ENCODE assay signal across 30 cellular contexts in the genomic region with DNA sequence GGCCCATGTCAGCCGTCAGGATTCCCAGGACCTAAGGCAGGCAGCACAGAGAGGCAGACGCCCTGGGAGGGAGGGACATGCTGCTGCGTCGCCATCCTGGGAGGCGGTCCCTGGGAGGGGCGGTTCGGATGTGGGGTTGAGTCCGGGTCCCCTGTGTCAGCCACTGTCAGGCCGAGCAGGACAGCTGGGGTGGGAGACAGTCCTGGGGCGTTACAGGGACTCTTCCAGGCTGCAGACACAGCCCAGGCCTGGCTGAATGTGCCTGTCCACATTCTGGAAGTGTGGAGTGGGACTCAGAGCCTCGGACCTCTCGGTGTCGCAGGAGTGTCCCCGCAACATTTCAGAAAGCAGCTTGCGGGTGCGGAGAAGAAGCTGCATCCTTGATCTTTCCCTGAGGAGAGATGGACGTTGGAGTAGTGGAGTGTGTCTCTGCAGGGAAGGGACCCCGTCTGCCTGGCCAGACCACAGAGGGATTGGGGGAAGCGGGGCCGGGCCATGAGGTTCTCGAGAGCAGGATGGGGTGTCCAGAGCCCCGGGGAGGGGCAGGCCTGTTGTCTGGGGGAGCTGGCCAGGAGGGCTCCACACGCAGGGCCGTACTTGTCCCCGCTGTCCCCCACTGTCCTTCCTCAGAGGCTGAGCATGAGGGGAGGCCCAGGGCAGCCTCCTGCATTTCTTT. TPM values are rescaled to one million over a fixed set of nuclear protein-coding genes. Genes with fewer than 3 reads are reported as not detected.
DNase-seq lines count a peak whose midpoint lies in the region; ATAC-seq, FAIRE-seq and TF ChIP-seq lines count a peak whose summit lies in the region.
"Had no signal": no experiment of that assay in that cellular context is flagged by ENCODE, and none has a peak within 500 bp of the region (broad histone marks: within the 10 kb centered on the region; RNA-seq: fewer than 3 reads in every experiment).

No MANE protein-coding gene starts in this region.

- POLR2A ChIA-PET in A673 (lab: Charles Lee; ENCODE audit: low non-redundant PET) = no interaction called here

- H3K27me3 ChIP-seq in endodermal cell (ENCODE audit: control insufficient read depth, insufficient read depth, low read length, poor library complexity, severe bottlenecking) = no peaks in the 10 kb centered on the region
- H3K27me3 ChIP-seq in A673 (replicated peaks; ENCODE audit: insufficient read depth, low read depth, low read length, poor library complexity) = no peaks in the 10 kb centered on the region
- no peaks in the 10 kb centered on the region for H3K27me3 ChIP-seq in small intestine (ENCODE audit: control insufficient read depth in 2 of 2, insufficient read depth in 2 of 2, low read length in 2 of 2)
- H3K27me3 ChIP-seq: BE2C, heart left ventricle, transverse colon had no signal

- CTCF ChIA-PET in A673 (lab: Charles Lee) = no interaction called here

- H3K4me3 ChIP-seq in endodermal cell (ENCODE audit: low read length) (no peak overlapping the region), A673 (ENCODE audit: low read depth, low read length, poor library complexity, severe bottlenecking) (no peak overlapping the region), small intestine (ENCODE audit: low read depth in 1 of 2, low read length in 2 of 2) (no peak overlapping the region)
- H3K4me3 ChIP-seq: heart left ventricle, skin epidermis, transverse colon had no signal

- H3K4me1 Mint-ChIP-seq in endodermal cell = peaks cover 10% of the 10 kb centered on the region

- no peak overlapping the region for H3K9ac ChIP-seq in endodermal cell (ENCODE audit: extremely low read depth, low read length, poor library complexity, severe bottlenecking)
- H3K9ac ChIP-seq: SK-N-SH had no signal

- no peak overlapping the region for H3K27ac ChIP-seq in endodermal cell (ENCODE audit: low read depth, low read length)
- no peak overlapping the region for H3K27ac ChIP-seq in A673 (ENCODE audit: low read depth, low read length, poor library complexity, severe bottlenecking)
- no peak overlapping the region for H3K27ac ChIP-seq in small intestine (ENCODE audit: low read depth in 1 of 2, low read length in 1 of 2)
- H3K27ac ChIP-seq: epithelial cell of prostate, heart left ventricle, skin epidermis, transverse colon had no signal

- H3K27ac Mint-ChIP-seq in endodermal cell = no peak overlapping the region
- H3K27ac Mint-ChIP-seq: activated naive CD4-positive, alpha-beta T cell treated with anti-CD3 and anti-CD28 coated beads, Interleukin-2, amount 50 U/mL, for 72 hours; activated T-helper 1 cell treated with anti-CD3 and anti-CD28 coated beads, Interleukin-12 subunit alpha, Interleukin-12 subunit beta, Interleukin-2, Interleukin-4 antibody, amounts not matched to agents 30 ng/mL and 10 ng/mL and 1 ng/mL, durations not matched to agents 14 hours and 24 hours and 36 hours; stimulated activated naive CD8-positive, alpha-beta T cell treated with anti-CD3 and anti-CD28 coated beads, Interleukin-15, Interleukin-2, amounts not matched to agents 100 ng/mL and 50 ng/mL, for 24 hours had no signal

- H3K9me3 ChIP-seq in endodermal cell (ENCODE audit: control insufficient read depth, low read length) (peaks cover 5% of the 10 kb centered on the region), A673 (ENCODE audit: low read depth, low read length, poor library complexity, severe bottlenecking) (no peaks in the 10 kb centered on the region), small intestine (ENCODE audit: control insufficient read depth, low read depth) (no peaks in the 10 kb centered on the region)
- H3K9me3 ChIP-seq: BE2C, SK-N-SH, transverse colon had no signal

- H3K36me3 ChIP-seq in endodermal cell (ENCODE audit: control insufficient read depth, insufficient read depth, low read length) (peaks cover 60% of the 10 kb centered on the region), A673 (ENCODE audit: insufficient read depth, low read length, poor library complexity, severe bottlenecking) (peaks cover 86% of the 10 kb centered on the region), small intestine (ENCODE audit: control insufficient read depth in 2 of 2, insufficient read depth in 2 of 2, low read length in 2 of 2) (peaks cover 11 to 47% of the 10 kb centered on the region in 2 donors)

- H3K27me3 Mint-ChIP-seq in endodermal cell (ENCODE audit: insufficient read depth) = no peaks in the 10 kb centered on the region
- H3K27me3 Mint-ChIP-seq: stimulated activated naive CD8-positive, alpha-beta T cell treated with anti-CD3 and anti-CD28 coated beads, Interleukin-15, Interleukin-2, amounts not matched to agents 100 ng/mL and 50 ng/mL, for 24 hours had no signal

- H3K36me3 Mint-ChIP-seq in endodermal cell (ENCODE audit: low read depth) = peaks cover 70% of the 10 kb centered on the region

- no peak for ATAC-seq in activated CD4-positive, CD25-positive, alpha-beta regulatory T cell treated with anti-CD3 and anti-CD28 coated beads, Interleukin-2, amount 50 U/mL, for 24 hours
- no peak for ATAC-seq in HG03280 (IDR thresholded peaks at IDR 0.05; ENCODE audit: unreplicated experiment)
- ATAC-seq: activated naive CD4-positive, alpha-beta T cell treated with anti-CD3 and anti-CD28 coated beads, Interleukin-2, amount 50 U/mL, for 72 hours; left ventricle myocardium superior had no signal

- DNase-seq in activated CD4-positive, CD25-positive, alpha-beta regulatory T cell treated with anti-CD3 and anti-CD28 coated beads, Interleukin-2, amount 50 U/mL, for 72 hours = peak; percentile 24
- DNase-seq in ELF-1 (ENCODE audit: low read depth, low spot score) (peak; percentile 2), endodermal cell (peak; percentile 31), posterior vena cava (ENCODE audit: low spot score) (peak; percentile 81), A673 (ENCODE audit: low spot score) (no peak), small intestine (no peak)
- DNase-seq: activated CD4-positive, alpha-beta T cell treated with anti-CD3 and anti-CD28 coated beads, Interleukin-2, amount 50 U/mL, for 48 hours; BE2C; Calu3; central memory CD4-positive, alpha-beta T cell; heart left ventricle; immature natural killer cell; left ventricle myocardium superior; NCI-H1417; NCI-H510A; SK-N-SH; T-helper 9 cell; transverse colon had no signal

- 96% methylated on average over 18 to 25 of the region's 25 CpGs for WGBS in endodermal cell (ENCODE audit: insufficient coverage in 1 of 2, insufficient read length in 1 of 2), 2 experiments
- 93 to 97% (median 96%) methylated on average over 23 to 25 of the region's 25 CpGs for WGBS in small intestine, 3 donors

- H3K4me3 Mint-ChIP-seq in endodermal cell = no peak overlapping the region
- H3K4me3 Mint-ChIP-seq: activated T-helper 1 cell treated with anti-CD3 and anti-CD28 coated beads, Interleukin-12 subunit alpha, Interleukin-12 subunit beta, Interleukin-2, Interleukin-4 antibody, amounts not matched to agents 30 ng/mL and 10 ng/mL and 1 ng/mL, durations not matched to agents 14 hours and 24 hours and 36 hours; immature natural killer cell; stimulated activated naive CD8-positive, alpha-beta T cell treated with anti-CD3 and anti-CD28 coated beads, Interleukin-15, Interleukin-2, amounts not matched to agents 100 ng/mL and 50 ng/mL, for 24 hours had no signal

- no peak for FAIRE-seq in small intestine (lab: Jason Lieb, UNC)
- FAIRE-seq: astrocyte, GM18507, H54 had no signal

- no peaks in the 10 kb centered on the region for H3K9me3 Mint-ChIP-seq in endodermal cell
- H3K9me3 Mint-ChIP-seq: activated naive CD4-positive, alpha-beta T cell treated with anti-CD3 and anti-CD28 coated beads, Interleukin-2, amount 50 U/mL, for 72 hours; activated T-helper 1 cell treated with anti-CD3 and anti-CD28 coated beads, Interleukin-12 subunit alpha, Interleukin-12 subunit beta, Interleukin-2, Interleukin-4 antibody, amounts not matched to agents 30 ng/mL and 10 ng/mL and 1 ng/mL, durations not matched to agents 14 hours and 24 hours and 36 hours; immature natural killer cell; stimulated activated naive CD8-positive, alpha-beta T cell treated with anti-CD3 and anti-CD28 coated beads, Interleukin-15, Interleukin-2, amounts not matched to agents 100 ng/mL and 50 ng/mL, for 24 hours had no signal

- intact Hi-C loops in posterior vena cava (cut with DNase I) (loop anchor here in 1 of 2 donors (10.0 kb wide), 1 partner anchor 143 kb away; the partner anchor contains the start of gene ASMTL), A673 (cut with micrococcal nuclease; ENCODE audit: unreplicated experiment) (no loop called here)

- no TSS peak for BruUV-seq in A673 (replicated peaks; lab: Mats Ljungman, UMichigan)

- H3K4me1 ChIP-seq in endodermal cell (ENCODE audit: control insufficient read depth, insufficient read depth, low read length) (peaks cover 4% of the 10 kb centered on the region), A673 (ENCODE audit: insufficient read depth, low read length, poor library complexity, severe bottlenecking) (no peaks in the 10 kb centered on the region), small intestine (ENCODE audit: control insufficient read depth in 2 of 2, insufficient read depth in 1 of 2, low read depth in 1 of 2, low read length in 1 of 2) (no peaks in the 10 kb centered on the region)
- H3K4me1 ChIP-seq: BE2C had no signal

- no peak for TF ChIP-seq CTCF in endodermal cell (conservative IDR thresholded peaks at IDR 0.05)
- TF ChIP-seq CTCF in A673 (conservative IDR thresholded peaks at IDR 0.05; ENCODE audit: low read depth, low read length) = no peak

RNA-seq across cellular contexts. Expression of gene AKAP17A, which starts 6.1 kb away (rescaled TPM):
- 10 to 100 TPM; 42.2 to 50.9 TPM for total RNA-seq in endodermal cell
- polyA plus RNA-seq in endodermal cell (2013, experiment 1 of 2) = 50.4 TPM
- 42.1 TPM for polyA plus RNA-seq in endodermal cell (2013, experiment 2 of 2)
- total RNA-seq in posterior vena cava = 10 to 100 TPM; 20.8 to 23.0 TPM
- 39.7 TPM in 2 replicates for total RNA-seq in A673 (2021)
- polyA plus RNA-seq in small intestine = 10 to 100 TPM; 26.7 to 37.3 (median 29.2) TPM

RNA-seq across cellular contexts. Expression of gene ASMT, which starts 17.4 kb away (rescaled TPM):
- not detected for total RNA-seq in endodermal cell
- polyA plus RNA-seq in endodermal cell (2013, experiment 1 of 2) = 0.68 TPM
- 0.83 TPM for polyA plus RNA-seq in endodermal cell (2013, experiment 2 of 2)
- total RNA-seq in posterior vena cava = under 1 TPM; 0.33 to 0.97 TPM
- total RNA-seq in A673 (2021) = not detected in 2 replicates
- polyA plus RNA-seq in small intestine = under 1 TPM in 1 of 3 donors, not detected in 2; 0.06 TPM
- total RNA-seq: A172; activated T-helper 1 cell treated with anti-CD3 and anti-CD28 coated beads, Interleukin-12 subunit alpha, Interleukin-12 subunit beta, Interleukin-2, Interleukin-4 antibody, amounts not matched to agents 30 ng/mL and 10 ng/mL and 1 ng/mL, durations not matched to agents 14 hours and 24 hours and 36 hours; astrocyte; Calu3; heart left ventricle; left ventricle myocardium superior; RPMI7951; transverse colon had no signal
- polyA plus RNA-seq: immature natural killer cell had no signal

Comparison
In these comparisons a context has a peak if more than half of its experiments do, and no peak if none do; other contexts are left out.
1. DNase-seq: peak in activated CD4-positive, CD25-positive, alpha-beta regulatory T cell treated with anti-CD3 and anti-CD28 coated beads, Interleukin-2, amount 50 U/mL, for 72 hours (single experiment), ELF-1 (single experiment), endodermal cell (single experiment) and posterior vena cava (single experiment); none in A673 (single experiment) and small intestine (single experiment).